Comparison of ENCODE assay signal across 8 cellular contexts in genomic region chr2:227238242-227239237, GRCh38.
DNase-seq lines count a peak whose midpoint lies in the region; TF ChIP-seq lines count a peak whose summit lies in the region.

No MANE protein-coding gene starts in this region.

- no peaks in the 10 kb centered on the region for H3K9me3 Mint-ChIP-seq in activated naive CD8-positive, alpha-beta T cell treated with anti-CD3 and anti-CD28 coated beads for 36 hours

- H3K36me3 Mint-ChIP-seq in activated naive CD8-positive, alpha-beta T cell treated with anti-CD3 and anti-CD28 coated beads for 36 hours, result no peaks in the 10 kb centered on the region

- no peaks in the 10 kb centered on the region for H3K27me3 Mint-ChIP-seq in activated naive CD8-positive, alpha-beta T cell treated with anti-CD3 and anti-CD28 coated beads for 36 hours

- H3K4me3 ChIP-seq in GM12865 (ENCODE audit: low read depth, low read length), result no peak overlapping the region

- intact Hi-C loops in head of caudate nucleus (cut with DNase I), result loop anchor here (5.0 kb wide), 1 partner anchor 106 kb away; no protein-coding TSS in a partner anchor

- H3K4me1 Mint-ChIP-seq in activated naive CD8-positive, alpha-beta T cell treated with anti-CD3 and anti-CD28 coated beads for 36 hours, result no peaks in the 10 kb centered on the region

- no peak overlapping the region for H3K4me3 Mint-ChIP-seq in activated naive CD8-positive, alpha-beta T cell treated with anti-CD3 and anti-CD28 coated beads for 36 hours

- peak; percentile 88 for TF ChIP-seq CTCF in GM12865 (IDR thresholded peaks at IDR 0.05; ENCODE audit: insufficient read depth, low read depth, low read length, missing control alignments)

- DNase-seq in A172 (ENCODE audit: low spot score) (peak; percentile 46), GM12865 (ENCODE audit: low read depth) (peak; percentile 78), HK-2 (ENCODE audit: unreplicated experiment) (peak; percentile 65), SK-N-DZ (ENCODE audit: low spot score) (peak; percentile 33), head of caudate nucleus (peak; percentile 40 to 92 (median 81)), renal cortical epithelial cell (ENCODE audit: low read depth) (peak; percentile 68), cortex of kidney (lab: John Stamatoyannopoulos, UW) (no peak)
- DNase-seq in activated naive CD8-positive, alpha-beta T cell treated with anti-CD3 and anti-CD28 coated beads for 36 hours, result peak; percentile 40

- H3K27ac Mint-ChIP-seq in activated naive CD8-positive, alpha-beta T cell treated with anti-CD3 and anti-CD28 coated beads for 36 hours, result no peak overlapping the region
